Comparison of ENCODE assay signal across 12 cellular contexts in genomic region chr22:31036671-31037550, GRCh38. TPM values are rescaled to one million over a fixed set of nuclear protein-coding genes. Genes with fewer than 3 reads are reported as not detected.
A peak's percentile ranks its signal among the peaks of the same experiment; 100 is the strongest.
DNase-seq lines count a peak whose midpoint lies in the region; ATAC-seq, FAIRE-seq and TF ChIP-seq lines count a peak whose summit lies in the region.
"Had no signal": no experiment of that assay in that cellular context is flagged by ENCODE, and none has a peak within 500 bp of the region (broad histone marks: within the 10 kb centered on the region; RNA-seq: fewer than 3 reads in every experiment).

No MANE protein-coding gene starts in this region.

- H3K4me3 ChIP-seq in BLaER1 treated with 17β-estradiol and CSF1 and Interleukin-3, amounts not matched to agents 10 nM and 100 nM, result peak overlapping the region; percentile 9 to 56 (median 36); a peak in 11 of 20 replicates
- H3K4me3 ChIP-seq in OCI-LY7 (ENCODE audit: low read depth, low read length, poor library complexity, severe bottlenecking) (no peak overlapping the region), esophagus (ENCODE audit: low read depth in 1 of 2, low read length in 2 of 2) (no peak overlapping the region), pancreas (no peak overlapping the region)

- 0 out of 2 replicates have a peak, but pooled peaks have one; percentile 20 for TF ChIP-seq CTCF in OCI-LY7 (conservative IDR thresholded peaks at IDR 0.05; ENCODE audit: low read length)
- TF ChIP-seq CTCF in pancreas (IDR thresholded peaks at IDR 0.05), result no peak

- BruUV-seq in OCI-LY7 (replicated peaks; lab: Mats Ljungman, UMichigan), result no TSS peak

- H3K27me3 ChIP-seq in BLaER1 treated with 17β-estradiol and CSF1 and Interleukin-3, amounts not matched to agents 10 nM and 100 nM, result no peaks in the 10 kb centered on the region
- H3K27me3 ChIP-seq in esophagus (ENCODE audit: control insufficient read depth in 1 of 2, insufficient read depth in 2 of 2, low read length in 2 of 2) (no peaks in the 10 kb centered on the region), pancreas (no peaks in the 10 kb centered on the region)

- intact Hi-C loops in OCI-LY7 (cut with micrococcal nuclease; ENCODE audit: unreplicated experiment) (no loop called here), pancreas (cut with DNase I) (no loop called here)

- ATAC-seq in pancreas (no peak), GM18505 (IDR thresholded peaks at IDR 0.05; ENCODE audit: unreplicated experiment) (no peak)

- no peaks in the 10 kb centered on the region for H3K36me3 ChIP-seq in BLaER1 treated with 17β-estradiol and CSF1 and Interleukin-3, amounts not matched to agents 10 nM and 100 nM
- H3K36me3 ChIP-seq in OCI-LY7 (ENCODE audit: insufficient read depth, low read length), result no peaks in the 10 kb centered on the region
- no peaks in the 10 kb centered on the region for H3K36me3 ChIP-seq in esophagus (ENCODE audit: control insufficient read depth in 2 of 2, insufficient read depth in 2 of 2, low read length in 1 of 2)
- no peaks in the 10 kb centered on the region for H3K36me3 ChIP-seq in pancreas

- peak; percentile 77 for FAIRE-seq in pancreas (lab: Jason Lieb, UNC)
- FAIRE-seq: colon had no signal

- H2AFZ ChIP-seq in OCI-LY7 (ENCODE audit: low read length), result no peak overlapping the region

- no peaks in the 10 kb centered on the region for H3K9me3 ChIP-seq in BLaER1 treated with 17β-estradiol and CSF1 and Interleukin-3, amounts not matched to agents 10 nM and 100 nM (replicated peaks in 1 of 11)
- H3K9me3 ChIP-seq in OCI-LY7 (ENCODE audit: low read length) (no peaks in the 10 kb centered on the region), esophagus (ENCODE audit: control insufficient read depth in 2 of 2, insufficient read depth in 1 of 2, low read depth in 1 of 2, low read length in 1 of 2) (no peaks in the 10 kb centered on the region), pancreas (no peaks in the 10 kb centered on the region)

- CTCF ChIA-PET in OCI-LY7 (lab: Charles Lee; ENCODE audit: unreplicated experiment), result interaction anchor here (1.0 kb wide), 1 partner anchor 70 kb away, joined by 3 read pairs; the partner anchor contains the start of gene SELENOM

- no peaks in the 10 kb centered on the region for H4K20me1 ChIP-seq in BLaER1 treated with 17β-estradiol and CSF1 and Interleukin-3, amounts not matched to agents 10 nM and 100 nM
- H4K20me1 ChIP-seq in OCI-LY7 (ENCODE audit: insufficient read depth, low read length), result no peaks in the 10 kb centered on the region

- 26 to 40% methylated on average over 20 of the region's 20 CpGs for WGBS in esophagus, 2 donors
- 73 to 75% methylated on average over 20 of the region's 20 CpGs for WGBS in pancreas, 2 donors

- DNase-seq in OCI-LY7 (ENCODE audit: low spot score) (no peak), pancreas (no peak), GM19238 (ENCODE audit: insufficient read length, low spot score) (no peak), inferior parietal cortex (ENCODE audit: extremely low spot score) (no peak), NCI-H2196 treated with DMSO at 0.1 percent for 48 hours (lab: John Stamatoyannopoulos, UW; ENCODE audit: unreplicated experiment) (no peak)
- DNase-seq: activated CD4-positive, alpha-beta T cell treated with anti-CD3 and anti-CD28 coated beads, Interleukin-2, amount 10 ng/mL, durations not matched to agents 24 days and 14 days; naive B cell; NCI-H2029 had no signal

- H3K4me1 ChIP-seq in BLaER1 treated with 17β-estradiol and CSF1 and Interleukin-3, amounts not matched to agents 10 nM and 100 nM, result peaks cover 13 to 23% (median 18%) of the 10 kb centered on the region in 10 experiments
- no peaks in the 10 kb centered on the region for H3K4me1 ChIP-seq in OCI-LY7 (ENCODE audit: insufficient read depth, low read length, poor library complexity, severe bottlenecking)
- no peaks in the 10 kb centered on the region for H3K4me1 ChIP-seq in esophagus (ENCODE audit: control insufficient read depth in 2 of 2, insufficient read depth in 2 of 2, low read length in 1 of 2)
- no peaks in the 10 kb centered on the region for H3K4me1 ChIP-seq in pancreas

- peak overlapping the region in 8 of 11 experiments; percentile 22 to 69 (median 47); a peak in 10 of 22 replicates for H3K27ac ChIP-seq in BLaER1 treated with 17β-estradiol and CSF1 and Interleukin-3, amounts not matched to agents 10 nM and 100 nM
- H3K27ac ChIP-seq in OCI-LY7 (ENCODE audit: low read depth, low read length, poor library complexity, severe bottlenecking), result no peak overlapping the region
- H3K27ac ChIP-seq in esophagus (ENCODE audit: low read depth in 2 of 2, low read length in 1 of 2), result peak overlapping the region; percentile 65 to 83
- no peak overlapping the region for H3K27ac ChIP-seq in pancreas

- POLR2A ChIA-PET in OCI-LY7 (lab: Charles Lee), result no interaction called here

- no peaks in the 10 kb centered on the region for H3K9me2 ChIP-seq in OCI-LY7 (ENCODE audit: insufficient read depth, low read length)

- peak overlapping the region; percentile 70 to 84 (median 80) for H3K4me2 ChIP-seq in BLaER1 treated with 17β-estradiol and CSF1 and Interleukin-3, amounts not matched to agents 10 nM and 100 nM
- H3K4me2 ChIP-seq in OCI-LY7 (ENCODE audit: low read length), result no peak overlapping the region

- H3K79me2 ChIP-seq in OCI-LY7 (ENCODE audit: insufficient read depth, low read depth, low read length), result no peaks in the 10 kb centered on the region

- TF ChIP-seq POLR2A in GM18505 (IDR thresholded peaks at IDR 0.05; ENCODE audit: borderline replicate concordance, extremely low read depth, insufficient read depth, insufficient read length), result no peak

- H3K9ac ChIP-seq in BLaER1 treated with 17β-estradiol and CSF1 and Interleukin-3, amounts not matched to agents 10 nM and 100 nM, result peak overlapping the region; percentile 19 to 64 (median 57); a peak in 19 of 22 replicates

RNA-seq across cellular contexts. Expression of gene SMTN, which starts 44.2 kb away (rescaled TPM):
- 13.5 and 16.9 TPM in 2 replicates for total RNA-seq in OCI-LY7 (2014; rRNA removed; shearing (Covaris generic))
- total RNA-seq in OCI-LY7 (2022) (35.4 and 50.8 TPM in 2 replicates), pancreas (10 to 100 TPM; 25.5 to 51.2 (median 37.7) TPM)
- polyA plus RNA-seq in esophagus (100 to 1,000 TPM; 100 to 103 TPM), pancreas (10 to 100 TPM; 68.1 to 77.4 TPM)

Comparison
In these comparisons a context has a peak if more than half of its experiments do, and no peak if none do; other contexts are left out.
1. H3K27ac ChIP-seq: peak in BLaER1 treated with 17β-estradiol and CSF1 and Interleukin-3, amounts not matched to agents 10 nM and 100 nM (8 of 11) and esophagus (2 of 2); none in OCI-LY7 (single experiment) and pancreas (0 of 4).
2. H3K4me3 ChIP-seq: peak in BLaER1 treated with 17β-estradiol and CSF1 and Interleukin-3, amounts not matched to agents 10 nM and 100 nM (10 of 10); none in OCI-LY7 (single experiment), esophagus (0 of 2) and pancreas (0 of 4).